14 cellular contexts compared by ENCODE assay signal in the genomic region with DNA sequence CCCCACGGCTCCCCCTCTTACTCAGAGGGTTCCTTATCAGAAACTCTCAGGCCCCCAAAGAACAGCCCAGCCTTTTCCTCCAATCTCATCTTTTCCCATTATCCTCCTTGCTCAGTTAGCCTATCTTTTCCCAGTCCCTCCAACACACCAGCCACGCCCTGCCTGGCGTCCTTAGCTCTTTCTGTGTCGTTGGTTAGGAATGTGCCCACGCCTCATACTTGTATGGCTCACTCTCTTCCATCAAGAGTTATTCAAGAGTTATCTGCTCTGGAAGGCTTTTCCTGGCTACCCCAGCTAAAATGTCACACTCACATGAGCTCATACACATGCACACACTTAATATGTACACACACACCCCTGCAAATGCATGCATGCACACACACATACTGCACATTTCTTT. TPM values are rescaled to one million over a fixed set of nuclear protein-coding genes. Genes with fewer than 3 reads are reported as not detected.
DNase-seq lines count a peak whose midpoint lies in the region; ATAC-seq, FAIRE-seq and TF ChIP-seq lines count a peak whose summit lies in the region.
"Had no signal": no experiment of that assay in that cellular context is flagged by ENCODE, and none has a peak within 500 bp of the region (broad histone marks: within the 10 kb centered on the region; RNA-seq: fewer than 3 reads in every experiment).

No MANE protein-coding gene starts in this region.

- H3K36me3 ChIP-seq in HEK293 (ENCODE audit: control insufficient read depth in 2 of 2, insufficient read depth in 1 of 2, low read length in 2 of 2): no peaks in the 10 kb centered on the region
- H3K36me3 ChIP-seq in astrocyte (ENCODE audit: insufficient read depth, low read length): no peaks in the 10 kb centered on the region

- no peak overlapping the region for H2AFZ ChIP-seq in astrocyte (ENCODE audit: low read depth, low read length)

- H3K4me1 ChIP-seq in HEK293 (ENCODE audit: control insufficient read depth, insufficient read depth, low read length) (no peaks in the 10 kb centered on the region), astrocyte (ENCODE audit: insufficient read depth, low read length) (peaks cover 6% of the 10 kb centered on the region)

- H3K79me2 ChIP-seq in astrocyte (ENCODE audit: insufficient read depth, low read length): no peaks in the 10 kb centered on the region

- H3K9me3 ChIP-seq in HEK293 (ENCODE audit: control insufficient read depth, insufficient read depth, low read depth, low read length) (no peaks in the 10 kb centered on the region), astrocyte (ENCODE audit: insufficient read depth, low read depth, low read length) (no peaks in the 10 kb centered on the region)

- TF ChIP-seq CTCF in HEK293 (tag by site-specific recombination; IDR thresholded peaks at IDR 0.05) (no peak), astrocyte (IDR thresholded peaks at IDR 0.05; ENCODE audit: insufficient read depth, low read depth, low read length) (no peak)

- no peaks in the 10 kb centered on the region for H4K20me1 ChIP-seq in astrocyte (ENCODE audit: insufficient read depth, low read length)

- peak; percentile 34 for DNase-seq in A172 (ENCODE audit: low spot score)
- peak; percentile 61 for DNase-seq in astrocyte (ENCODE audit: low read depth)
- peak; percentile 60 for DNase-seq in kidney tubule cell (ENCODE audit: low spot score)
- DNase-seq in left lobe of liver (ENCODE audit: low spot score): no peak
- no peak for DNase-seq in DMS 273 treated with DMSO at 0.1 percent for 48 hours (lab: John Stamatoyannopoulos, UW)
- DNase-seq in stimulated activated CD4-positive, alpha-beta T cell treated with anti-CD3 and anti-CD28 coated beads, Interleukin-2, amount 100 ng/mL, for 24 hours: no peak
- DNase-seq: anterior cingulate cortex; effector CD8-positive, alpha-beta T cell; NCI-H345; stimulated activated CD4-positive, alpha-beta T cell treated with anti-CD3 and anti-CD28 coated beads, Interleukin-12 subunit alpha, Interleukin-12 subunit beta, amount 100 ng/mL, for 4 hours had no signal

- H3K27ac Mint-ChIP-seq in astrocyte (ENCODE audit: unreplicated experiment): peak overlapping the region; percentile 12
- H3K27ac Mint-ChIP-seq: activated T-helper 1 cell treated with anti-CD3 and anti-CD28 coated beads, Interleukin-12 subunit alpha, Interleukin-12 subunit beta, Interleukin-2, Interleukin-4 antibody, amounts not matched to agents 30 ng/mL and 10 ng/mL and 1 ng/mL, durations not matched to agents 14 hours and 24 hours and 36 hours had no signal

- POLR2A ChIA-PET in HEK293 (lab: Yijun Ruan, JAX): no interaction called here

- H3K4me2 ChIP-seq in astrocyte (ENCODE audit: low read length): peak overlapping the region; percentile 51

- H3K4me3 ChIP-seq in HEK293 (ENCODE audit: low read depth, low read length) (no peak overlapping the region), astrocyte (ENCODE audit: insufficient read depth, low read depth, low read length) (no peak overlapping the region)

- ATAC-seq in HG03025 (IDR thresholded peaks at IDR 0.05; ENCODE audit: low FRiP score, unreplicated experiment) (no peak), left lobe of liver (no peak)

- H3K9me3 Mint-ChIP-seq in astrocyte (ENCODE audit: unreplicated experiment): peaks cover 2% of the 10 kb centered on the region
- H3K9me3 Mint-ChIP-seq: activated T-helper 1 cell treated with anti-CD3 and anti-CD28 coated beads, Interleukin-12 subunit alpha, Interleukin-12 subunit beta, Interleukin-2, Interleukin-4 antibody, amounts not matched to agents 30 ng/mL and 10 ng/mL and 1 ng/mL, durations not matched to agents 14 hours and 24 hours and 36 hours had no signal

- no peak overlapping the region for H3K4me3 Mint-ChIP-seq in astrocyte (ENCODE audit: unreplicated experiment)
- H3K4me3 Mint-ChIP-seq: activated T-helper 1 cell treated with anti-CD3 and anti-CD28 coated beads, Interleukin-12 subunit alpha, Interleukin-12 subunit beta, Interleukin-2, Interleukin-4 antibody, amounts not matched to agents 30 ng/mL and 10 ng/mL and 1 ng/mL, durations not matched to agents 14 hours and 24 hours and 36 hours had no signal

- no peak overlapping the region for H3K9ac ChIP-seq in astrocyte (ENCODE audit: low read length)

- peaks cover 15% of the 10 kb centered on the region for H3K4me1 Mint-ChIP-seq in astrocyte (ENCODE audit: low read depth, unreplicated experiment)

- peaks cover 20% of the 10 kb centered on the region for H3K27me3 ChIP-seq in astrocyte (ENCODE audit: insufficient read depth, low read length)

- H3K27ac ChIP-seq in HEK293 (ENCODE audit: extremely low read depth, low read depth, low read length) (no peak overlapping the region), astrocyte (ENCODE audit: low read depth, low read length) (no peak overlapping the region)

- H3K36me3 Mint-ChIP-seq in astrocyte (ENCODE audit: low read depth, unreplicated experiment): no peaks in the 10 kb centered on the region

- CTCF ChIA-PET in HEK293 (lab: Yijun Ruan, JAX): interaction anchor here (0.6 to 2.7 kb wide), 9 partner anchors 9 to 637 kb away, joined by 3 to 12 read pairs (median 5); no protein-coding TSS in a partner anchor

- no peak for FAIRE-seq in astrocyte (lab: Jason Lieb, UNC)
- FAIRE-seq: H1 had no signal

- H3K27me3 Mint-ChIP-seq in astrocyte (ENCODE audit: low read depth, unreplicated experiment): peaks cover 17% of the 10 kb centered on the region

TF ChIP-seq in HEK293, 187 proteins besides CTCF, POLR2A, EP300 and RAD21:
- no peak for TF ChIP-seq ZNF37A (tag by site-specific recombination; IDR thresholded peaks at IDR 0.05)
- TF ChIP-seq ZNF140 (tag by site-specific recombination; IDR thresholded peaks at IDR 0.05): no peak
- no peak for TF ChIP-seq ZBTB48 (tag by site-specific recombination; IDR thresholded peaks at IDR 0.05)
- no peak for TF ChIP-seq BCL11B (tag by site-specific recombination; IDR thresholded peaks at IDR 0.05; ENCODE audit: low read depth)
- TF ChIP-seq, protein P1, sequence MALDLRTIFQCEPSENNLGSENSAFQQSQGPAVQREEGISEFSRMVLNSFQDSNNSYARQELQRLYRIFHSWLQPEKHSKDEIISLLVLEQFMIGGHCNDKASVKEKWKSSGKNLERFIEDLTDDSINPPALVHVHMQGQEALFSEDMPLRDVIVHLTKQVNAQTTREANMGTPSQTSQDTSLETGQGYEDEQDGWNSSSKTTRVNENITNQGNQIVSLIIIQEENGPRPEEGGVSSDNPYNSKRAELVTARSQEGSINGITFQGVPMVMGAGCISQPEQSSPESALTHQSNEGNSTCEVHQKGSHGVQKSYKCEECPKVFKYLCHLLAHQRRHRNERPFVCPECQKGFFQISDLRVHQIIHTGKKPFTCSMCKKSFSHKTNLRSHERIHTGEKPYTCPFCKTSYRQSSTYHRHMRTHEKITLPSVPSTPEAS (tag by site-specific recombination; IDR thresholded peaks at IDR 0.05): peak; percentile 57; the same call in 1 of the 2 replicates
- no peak for TF ChIP-seq ZNF202 (tag by site-specific recombination; IDR thresholded peaks at IDR 0.05; ENCODE audit: borderline replicate concordance)
- no peak for TF ChIP-seq ZNF292 (tag by site-specific recombination; IDR thresholded peaks at IDR 0.05; ENCODE audit: borderline replicate concordance, low read depth)

RNA-seq across cellular contexts. Expression of a gene that starts 37.5 kb away (rescaled TPM):
- total RNA-seq in A172 (2014; rRNA removed; shearing (Covaris generic)): 7.3 and 11.8 TPM in 2 replicates
- total RNA-seq in astrocyte: 12.7 and 16.1 TPM in 2 replicates
- total RNA-seq in left lobe of liver: 44.8 TPM
- total RNA-seq: activated T-helper 1 cell treated with anti-CD3 and anti-CD28 coated beads, Interleukin-12 subunit alpha, Interleukin-12 subunit beta, Interleukin-2, Interleukin-4 antibody, amounts not matched to agents 30 ng/mL and 10 ng/mL and 1 ng/mL, durations not matched to agents 14 hours and 24 hours and 36 hours had no signal

RNA-seq across cellular contexts. Expression of a gene that starts 57.7 kb away (rescaled TPM):
- total RNA-seq in A172 (2014; rRNA removed; shearing (Covaris generic)): 23.3 and 24.9 TPM in 2 replicates
- 16.0 and 16.7 TPM in 2 replicates for total RNA-seq in astrocyte
- total RNA-seq in left lobe of liver: 3.2 TPM

Comparison
In these comparisons a context has a peak if more than half of its experiments do, and no peak if none do; other contexts are left out.
1. DNase-seq: peak in A172 (single experiment), astrocyte (single experiment) and kidney tubule cell (single experiment); none in left lobe of liver (single experiment), DMS 273 treated with DMSO at 0.1 percent for 48 hours (single experiment) and stimulated activated CD4-positive, alpha-beta T cell treated with anti-CD3 and anti-CD28 coated beads, Interleukin-2, amount 100 ng/mL, for 24 hours (0 of 2).